18 cellular contexts compared by ENCODE assay signal in the genomic region with DNA sequence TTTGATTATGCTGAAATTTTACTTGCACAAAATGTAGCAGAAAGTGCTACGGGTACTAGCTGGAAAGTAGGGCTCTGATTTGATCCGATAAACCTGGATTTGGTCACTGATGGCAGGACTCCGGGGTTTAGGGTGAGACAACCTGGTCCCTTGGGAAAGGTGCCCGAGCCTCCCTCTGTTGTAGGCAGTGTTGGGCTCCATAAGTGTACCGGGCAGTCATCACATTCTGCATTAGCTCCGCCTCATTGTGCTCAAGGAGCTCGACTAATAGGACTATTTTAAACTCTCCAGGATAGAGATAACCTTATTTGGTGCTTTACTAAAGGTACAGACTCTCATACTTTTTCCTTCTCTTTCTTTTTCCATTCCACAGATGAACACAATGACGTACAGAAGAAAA.
DNase-seq lines count a peak whose midpoint lies in the region; ATAC-seq and TF ChIP-seq lines count a peak whose summit lies in the region.
"Had no signal": no experiment of that assay in that cellular context is flagged by ENCODE, and none has a peak within 500 bp of the region (broad histone marks: within the 10 kb centered on the region; RNA-seq: fewer than 3 reads in every experiment).

No MANE protein-coding gene starts in this region.

- TF ChIP-seq CTCF in natural killer cell (IDR thresholded peaks at IDR 0.05) (no peak), WTC11 (IDR thresholded peaks at IDR 0.05) (no peak), nephron (IDR thresholded peaks at IDR 0.05; ENCODE audit: unreplicated experiment in 3 of 3) (no peak), foreskin fibroblast (IDR thresholded peaks at IDR 0.05; ENCODE audit: low read depth, low read length) (no peak)

- DNase-seq in NCI-H82 (lab: John Stamatoyannopoulos, UW) (peak; percentile 9), NCI-H82 treated with DMSO at 0.1 percent for 48 hours (lab: John Stamatoyannopoulos, UW; ENCODE audit: unreplicated experiment) (no peak), natural killer cell (no peak), WTC11 (ENCODE audit: low spot score) (no peak), foreskin fibroblast (no peak)
- no peak for DNase-seq in natural killer cell treated with Interleukin-12 subunit alpha and Interleukin-12 subunit beta and Interleukin-15 and Interleukin-18, amount 100 ng/mL, for 72 hours (ENCODE audit: low spot score)
- DNase-seq in stimulated activated naive CD4-positive, alpha-beta T cell treated with Interleukin-2 at 50 U/mL for 16 hours (lab: John Stamatoyannopoulos, UW) = no peak
- DNase-seq: Calu3; CD4-positive, alpha-beta T cell; COR-L47; DMS53; DMS79 treated with DMSO at 0.1 percent for 48 hours; GF-D8; H7; HCEC 1CT had no signal

- peaks cover 0 to 3% of the 10 kb centered on the region in 2 donors for H3K9me3 Mint-ChIP-seq in natural killer cell
- H3K9me3 Mint-ChIP-seq in natural killer cell treated with Interleukin-12 subunit alpha and Interleukin-12 subunit beta and Interleukin-15 and Interleukin-18, amount 100 ng/mL, for 72 hours = no peaks in the 10 kb centered on the region
- peaks cover 7% of the 10 kb centered on the region for H3K9me3 Mint-ChIP-seq in WTC11
- peaks cover 8% of the 10 kb centered on the region for H3K9me3 Mint-ChIP-seq in nephron
- H3K9me3 Mint-ChIP-seq: CD4-positive, alpha-beta T cell had no signal

- CTCF ChIA-PET in WTC11 (lab: Charles Lee) = no interaction called here

- H3K27me3 Mint-ChIP-seq in natural killer cell (ENCODE audit: low read depth in 2 of 2) = no peaks in the 10 kb centered on the region
- H3K27me3 Mint-ChIP-seq in natural killer cell treated with Interleukin-12 subunit alpha and Interleukin-12 subunit beta and Interleukin-15 and Interleukin-18, amount 100 ng/mL, for 72 hours = no peaks in the 10 kb centered on the region
- no peaks in the 10 kb centered on the region for H3K27me3 Mint-ChIP-seq in WTC11 (ENCODE audit: low read depth)
- H3K27me3 Mint-ChIP-seq in nephron (ENCODE audit: low read depth) = no peaks in the 10 kb centered on the region
- H3K27me3 Mint-ChIP-seq: B cell; CD4-positive, alpha-beta T cell had no signal

- no peak for ATAC-seq in natural killer cell
- no peak for ATAC-seq in natural killer cell treated with Interleukin-12 subunit alpha and Interleukin-12 subunit beta and Interleukin-15 and Interleukin-18, amount 100 ng/mL, for 72 hours
- peak; percentile 58 for ATAC-seq in WTC11

- peak overlapping the region; percentile 59 to 77 for H3K27ac Mint-ChIP-seq in natural killer cell
- H3K27ac Mint-ChIP-seq in natural killer cell treated with Interleukin-12 subunit alpha and Interleukin-12 subunit beta and Interleukin-15 and Interleukin-18, amount 100 ng/mL, for 72 hours = no peak overlapping the region
- H3K27ac Mint-ChIP-seq in WTC11 = peak overlapping the region; percentile 37; the same call in 1 of the 2 replicates
- peak overlapping the region in 2 of 3 experiments; percentile 58 to 92 for H3K27ac Mint-ChIP-seq in nephron
- H3K27ac Mint-ChIP-seq: B cell; CD4-positive, alpha-beta T cell had no signal

- H3K4me3 ChIP-seq in foreskin fibroblast (ENCODE audit: low read depth in 1 of 2, low read length in 2 of 2) = no peak overlapping the region
- H3K4me3 ChIP-seq: BLaER1 had no signal

- H3K4me3 Mint-ChIP-seq in natural killer cell (no peak overlapping the region), WTC11 (no peak overlapping the region), nephron (no peak overlapping the region)
- H3K4me3 Mint-ChIP-seq in natural killer cell treated with Interleukin-12 subunit alpha and Interleukin-12 subunit beta and Interleukin-15 and Interleukin-18, amount 100 ng/mL, for 72 hours = no peak overlapping the region
- H3K4me3 Mint-ChIP-seq: B cell; CD4-positive, alpha-beta T cell had no signal

- H3K36me3 Mint-ChIP-seq in natural killer cell (peaks cover 8% of the 10 kb centered on the region), WTC11 (peaks cover 11% of the 10 kb centered on the region), nephron (ENCODE audit: low read depth) (peaks cover 16% of the 10 kb centered on the region)
- peaks cover 14% of the 10 kb centered on the region for H3K36me3 Mint-ChIP-seq in natural killer cell treated with Interleukin-12 subunit alpha and Interleukin-12 subunit beta and Interleukin-15 and Interleukin-18, amount 100 ng/mL, for 72 hours

- POLR2A ChIA-PET in WTC11 (lab: Charles Lee) = no interaction called here

- intact Hi-C loops in natural killer cell (cut with micrococcal nuclease) = no loop called here

- peaks cover 81 to 93% of the 10 kb centered on the region in 2 donors for H3K4me1 Mint-ChIP-seq in natural killer cell
- peaks cover 52 to 59% of the 10 kb centered on the region in 2 donors for H3K4me1 Mint-ChIP-seq in natural killer cell treated with Interleukin-12 subunit alpha and Interleukin-12 subunit beta and Interleukin-15 and Interleukin-18, amount 100 ng/mL, for 72 hours (ENCODE audit: low read depth in 2 of 2)
- H3K4me1 Mint-ChIP-seq in WTC11 = peaks cover 45% of the 10 kb centered on the region
- peaks cover 46% of the 10 kb centered on the region for H3K4me1 Mint-ChIP-seq in nephron

TF ChIP-seq in WTC11, 78 proteins besides CTCF, POLR2A, EP300 and RAD21 (continues in another document):
- TF ChIP-seq, protein P1, sequence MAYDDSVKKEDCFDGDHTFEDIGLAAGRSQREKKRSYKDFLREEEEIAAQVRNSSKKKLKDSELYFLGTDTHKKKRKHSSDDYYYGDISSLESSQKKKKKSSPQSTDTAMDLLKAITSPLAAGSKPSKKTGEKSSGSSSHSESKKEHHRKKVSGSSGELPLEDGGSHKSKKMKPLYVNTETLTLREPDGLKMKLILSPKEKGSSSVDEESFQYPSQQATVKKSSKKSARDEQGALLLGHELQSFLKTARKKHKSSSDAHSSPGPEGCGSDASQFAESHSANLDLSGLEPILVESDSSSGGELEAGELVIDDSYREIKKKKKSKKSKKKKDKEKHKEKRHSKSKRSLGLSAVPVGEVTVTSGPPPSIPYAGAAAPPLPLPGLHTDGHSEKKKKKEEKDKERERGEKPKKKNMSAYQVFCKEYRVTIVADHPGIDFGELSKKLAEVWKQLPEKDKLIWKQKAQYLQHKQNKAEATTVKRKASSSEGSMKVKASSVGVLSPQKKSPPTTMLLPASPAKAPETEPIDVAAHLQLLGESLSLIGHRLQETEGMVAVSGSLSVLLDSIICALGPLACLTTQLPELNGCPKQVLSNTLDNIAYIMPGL (CRISPR knock-in tag; IDR thresholded peaks at IDR 0.05) = no peak
- TF ChIP-seq RELA (CRISPR knock-in tag; IDR thresholded peaks at IDR 0.05; ENCODE audit: borderline replicate concordance) = no peak
- TF ChIP-seq, protein P2, sequence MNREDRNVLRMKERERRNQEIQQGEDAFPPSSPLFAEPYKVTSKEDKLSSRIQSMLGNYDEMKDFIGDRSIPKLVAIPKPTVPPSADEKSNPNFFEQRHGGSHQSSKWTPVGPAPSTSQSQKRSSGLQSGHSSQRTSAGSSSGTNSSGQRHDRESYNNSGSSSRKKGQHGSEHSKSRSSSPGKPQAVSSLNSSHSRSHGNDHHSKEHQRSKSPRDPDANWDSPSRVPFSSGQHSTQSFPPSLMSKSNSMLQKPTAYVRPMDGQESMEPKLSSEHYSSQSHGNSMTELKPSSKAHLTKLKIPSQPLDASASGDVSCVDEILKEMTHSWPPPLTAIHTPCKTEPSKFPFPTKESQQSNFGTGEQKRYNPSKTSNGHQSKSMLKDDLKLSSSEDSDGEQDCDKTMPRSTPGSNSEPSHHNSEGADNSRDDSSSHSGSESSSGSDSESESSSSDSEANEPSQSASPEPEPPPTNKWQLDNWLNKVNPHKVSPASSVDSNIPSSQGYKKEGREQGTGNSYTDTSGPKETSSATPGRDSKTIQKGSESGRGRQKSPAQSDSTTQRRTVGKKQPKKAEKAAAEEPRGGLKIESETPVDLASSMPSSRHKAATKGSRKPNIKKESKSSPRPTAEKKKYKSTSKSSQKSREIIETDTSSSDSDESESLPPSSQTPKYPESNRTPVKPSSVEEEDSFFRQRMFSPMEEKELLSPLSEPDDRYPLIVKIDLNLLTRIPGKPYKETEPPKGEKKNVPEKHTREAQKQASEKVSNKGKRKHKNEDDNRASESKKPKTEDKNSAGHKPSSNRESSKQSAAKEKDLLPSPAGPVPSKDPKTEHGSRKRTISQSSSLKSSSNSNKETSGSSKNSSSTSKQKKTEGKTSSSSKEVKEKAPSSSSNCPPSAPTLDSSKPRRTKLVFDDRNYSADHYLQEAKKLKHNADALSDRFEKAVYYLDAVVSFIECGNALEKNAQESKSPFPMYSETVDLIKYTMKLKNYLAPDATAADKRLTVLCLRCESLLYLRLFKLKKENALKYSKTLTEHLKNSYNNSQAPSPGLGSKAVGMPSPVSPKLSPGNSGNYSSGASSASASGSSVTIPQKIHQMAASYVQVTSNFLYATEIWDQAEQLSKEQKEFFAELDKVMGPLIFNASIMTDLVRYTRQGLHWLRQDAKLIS (CRISPR knock-in tag; IDR thresholded peaks at IDR 0.05; ENCODE audit: borderline replicate concordance) = no peak
- TF ChIP-seq, protein P3, sequence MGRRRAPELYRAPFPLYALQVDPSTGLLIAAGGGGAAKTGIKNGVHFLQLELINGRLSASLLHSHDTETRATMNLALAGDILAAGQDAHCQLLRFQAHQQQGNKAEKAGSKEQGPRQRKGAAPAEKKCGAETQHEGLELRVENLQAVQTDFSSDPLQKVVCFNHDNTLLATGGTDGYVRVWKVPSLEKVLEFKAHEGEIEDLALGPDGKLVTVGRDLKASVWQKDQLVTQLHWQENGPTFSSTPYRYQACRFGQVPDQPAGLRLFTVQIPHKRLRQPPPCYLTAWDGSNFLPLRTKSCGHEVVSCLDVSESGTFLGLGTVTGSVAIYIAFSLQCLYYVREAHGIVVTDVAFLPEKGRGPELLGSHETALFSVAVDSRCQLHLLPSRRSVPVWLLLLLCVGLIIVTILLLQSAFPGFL (CRISPR knock-in tag; IDR thresholded peaks at IDR 0.05; ENCODE audit: borderline replicate concordance) = no peak
- TF ChIP-seq, protein P4, sequence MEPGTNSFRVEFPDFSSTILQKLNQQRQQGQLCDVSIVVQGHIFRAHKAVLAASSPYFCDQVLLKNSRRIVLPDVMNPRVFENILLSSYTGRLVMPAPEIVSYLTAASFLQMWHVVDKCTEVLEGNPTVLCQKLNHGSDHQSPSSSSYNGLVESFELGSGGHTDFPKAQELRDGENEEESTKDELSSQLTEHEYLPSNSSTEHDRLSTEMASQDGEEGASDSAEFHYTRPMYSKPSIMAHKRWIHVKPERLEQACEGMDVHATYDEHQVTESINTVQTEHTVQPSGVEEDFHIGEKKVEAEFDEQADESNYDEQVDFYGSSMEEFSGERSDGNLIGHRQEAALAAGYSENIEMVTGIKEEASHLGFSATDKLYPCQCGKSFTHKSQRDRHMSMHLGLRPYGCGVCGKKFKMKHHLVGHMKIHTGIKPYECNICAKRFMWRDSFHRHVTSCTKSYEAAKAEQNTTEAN (CRISPR knock-in tag; IDR thresholded peaks at IDR 0.05) = no peak

Comparison
In these comparisons a context has a peak if more than half of its experiments do, and no peak if none do; other contexts are left out.
1. H3K27ac Mint-ChIP-seq: peak in natural killer cell (2 of 2), WTC11 (single experiment) and nephron (2 of 3); none in natural killer cell treated with Interleukin-12 subunit alpha and Interleukin-12 subunit beta and Interleukin-15 and Interleukin-18, amount 100 ng/mL, for 72 hours (0 of 2).